In genomic region chr6:18242062-18242851, GRCh38 we compare ENCODE assay signal across 9 cellular contexts. TPM values are rescaled to one million over a fixed set of nuclear protein-coding genes. Genes with fewer than 3 reads are reported as not detected.
DNase-seq lines count a peak whose midpoint lies in the region; ATAC-seq and TF ChIP-seq lines count a peak whose summit lies in the region.
"Had no signal": no experiment of that assay in that cellular context is flagged by ENCODE, and none has a peak within 500 bp of the region (broad histone marks: within the 10 kb centered on the region; RNA-seq: fewer than 3 reads in every experiment).

No MANE protein-coding gene starts in this region.

- no peaks in the 10 kb centered on the region for H3K9me2 ChIP-seq in PC-9 (ENCODE audit: insufficient read depth)

- dilution Hi-C loops in mammary epithelial cell (cut with HindIII; ENCODE audit: low sequenced_read_pairs): no loop called here

- TF ChIP-seq POLR2A in ovary (IDR thresholded peaks at IDR 0.05): no peak
- no peak for TF ChIP-seq POLR2A in esophagus squamous epithelium (IDR thresholded peaks at IDR 0.05)

- BruUV-seq in PC-9 (replicated peaks; lab: Mats Ljungman, UMichigan) (no TSS peak), mammary epithelial cell (replicated peaks; lab: Mats Ljungman, UMichigan) (no TSS peak)

- TF ChIP-seq CTCF in PC-9 (conservative IDR thresholded peaks at IDR 0.05): no peak
- no peak for TF ChIP-seq CTCF in mammary epithelial cell (conservative IDR thresholded peaks at IDR 0.05 in 1 of 2, IDR thresholded peaks at IDR 0.05 in 1 of 2; ENCODE audit: extremely low read depth in 1 of 2, insufficient read depth in 1 of 2, low read depth in 1 of 2, low read length in 2 of 2)
- no peak for TF ChIP-seq CTCF in mucosa of descending colon (IDR thresholded peaks at IDR 0.05)
- no peak for TF ChIP-seq CTCF in ovary (IDR thresholded peaks at IDR 0.05)
- no peak for TF ChIP-seq CTCF in esophagus squamous epithelium (IDR thresholded peaks at IDR 0.05)

- H3K9ac ChIP-seq in mammary epithelial cell (ENCODE audit: insufficient read depth, low read length): no peak overlapping the region

- H3K79me2 ChIP-seq in PC-9 (ENCODE audit: low read depth) (peaks cover 55% of the 10 kb centered on the region), mammary epithelial cell (ENCODE audit: insufficient read depth, low read length) (peaks cover 75% of the 10 kb centered on the region)

- no peak for TF ChIP-seq EP300 in ovary (IDR thresholded peaks at IDR 0.05)

- H3K27ac ChIP-seq in PC-9 (peak overlapping the region; percentile 88), mammary epithelial cell (ENCODE audit: insufficient read depth, low read depth, low read length) (peak overlapping the region; percentile 73), ovary (no peak overlapping the region), esophagus squamous epithelium (peak overlapping the region in 1 of 4 donors; percentile 40)

- ATAC-seq in mucosa of descending colon (peak; percentile 72), HG03159 (IDR thresholded peaks at IDR 0.05; ENCODE audit: unreplicated experiment) (no peak)
- ATAC-seq: natural killer cell treated with Interleukin-12 subunit alpha and Interleukin-12 subunit beta and Interleukin-15 and Interleukin-18, amount 100 ng/mL, for 72 hours had no signal

- no peaks in the 10 kb centered on the region for H3K9me3 ChIP-seq in PC-9 (ENCODE audit: insufficient read depth, low read depth)
- no peaks in the 10 kb centered on the region for H3K9me3 ChIP-seq in mammary epithelial cell (replicated peaks; ENCODE audit: insufficient read depth, low read length)
- no peaks in the 10 kb centered on the region for H3K9me3 ChIP-seq in mucosa of descending colon
- no peaks in the 10 kb centered on the region for H3K9me3 ChIP-seq in ovary
- no peaks in the 10 kb centered on the region for H3K9me3 ChIP-seq in esophagus squamous epithelium

- POLR2A ChIA-PET in PC-9 (lab: Charles Lee; ENCODE audit: unreplicated experiment): no interaction called here

- no peak overlapping the region for H3K4me3 ChIP-seq in PC-9
- no peak overlapping the region for H3K4me3 ChIP-seq in mammary epithelial cell (replicated peaks in 1 of 3; ENCODE audit: insufficient read depth in 1 of 3, low read depth in 2 of 3, low read length in 3 of 3)
- no peak overlapping the region for H3K4me3 ChIP-seq in mucosa of descending colon
- no peak overlapping the region for H3K4me3 ChIP-seq in ovary
- no peak overlapping the region for H3K4me3 ChIP-seq in esophagus squamous epithelium

- CTCF ChIA-PET in PC-9 (lab: Charles Lee): no interaction called here
- CTCF ChIA-PET in mammary epithelial cell (lab: Charles Lee; ENCODE audit: low non-redundant PET): no interaction called here

- peaks cover 17% of the 10 kb centered on the region for H3K4me1 ChIP-seq in PC-9 (replicated peaks; ENCODE audit: insufficient read depth)
- H3K4me1 ChIP-seq in mammary epithelial cell (ENCODE audit: insufficient read depth, low read length): peaks cover 35% of the 10 kb centered on the region
- no peaks in the 10 kb centered on the region for H3K4me1 ChIP-seq in mucosa of descending colon (ENCODE audit: low read depth)
- H3K4me1 ChIP-seq in ovary (ENCODE audit: insufficient read depth): no peaks in the 10 kb centered on the region
- H3K4me1 ChIP-seq in esophagus squamous epithelium: peaks cover 0 to 22% (median 4%) of the 10 kb centered on the region in 3 donors

- H4K20me1 ChIP-seq in PC-9 (ENCODE audit: insufficient read depth): no peaks in the 10 kb centered on the region
- no peaks in the 10 kb centered on the region for H4K20me1 ChIP-seq in mammary epithelial cell (ENCODE audit: insufficient read depth, low read length)

- H3K27me3 ChIP-seq in PC-9 (ENCODE audit: insufficient read depth, low read depth) (no peaks in the 10 kb centered on the region), mammary epithelial cell (ENCODE audit: insufficient read depth, low read length) (no peaks in the 10 kb centered on the region), ovary (no peaks in the 10 kb centered on the region), esophagus squamous epithelium (no peaks in the 10 kb centered on the region)

- peaks cover 26% of the 10 kb centered on the region; the same call in 1 of the 2 replicates for H3F3A ChIP-seq in PC-9 (ENCODE audit: insufficient read depth, low read depth)

- in situ Hi-C loops in mammary epithelial cell (cut with MboI; ENCODE audit: low sequenced_read_pairs in 2 of 2): no loop called here

- H3K4me2 ChIP-seq in PC-9 (no peak overlapping the region), mammary epithelial cell (ENCODE audit: insufficient read depth, low read depth, low read length) (peak overlapping the region; percentile 3)

- 79% methylated on average over 9 of the region's 11 CpGs for WGBS in mammary epithelial cell (ENCODE audit: low coverage, missing lambda C conversion rate)
- 82 to 94% (median 91%) methylated on average over 11 of the region's 11 CpGs for WGBS in ovary, 3 donors
- WGBS in esophagus squamous epithelium, 2 donors: 83 to 84% methylated on average over 11 of the region's 11 CpGs

- DNase-seq in EH (ENCODE audit: low read depth) (peak; percentile 90), PC-9 (peak in 1 of 2 experiments; percentile 57), mammary epithelial cell (peak; percentile 90), mucosa of descending colon (peak in 1 of 3 donors; percentile 16), ovary (no peak), esophagus squamous epithelium (lab: John Stamatoyannopoulos, UW) (no peak)
- no peak for DNase-seq in stimulated activated CD4-positive, alpha-beta T cell treated with anti-CD3 and anti-CD28 coated beads, Interleukin-15, amount 100 ng/mL, for 24 hours

- intact Hi-C loops in PC-9 (cut with micrococcal nuclease; ENCODE audit: unreplicated experiment): no loop called here
- intact Hi-C loops in mammary epithelial cell (cut with micrococcal nuclease): loop anchor here (5.0 kb wide), 1 partner anchor 85 kb away; the partner anchor contains the start of genes KDM1B and TPMT
- intact Hi-C loops in mucosa of descending colon (cut with DNase I, micrococcal nuclease): no loop called here
- intact Hi-C loops in ovary (cut with DNase I): no loop called here
- intact Hi-C loops in esophagus squamous epithelium (cut with DNase I): no loop called here

- peaks cover 69% of the 10 kb centered on the region for H3K36me3 ChIP-seq in PC-9 (ENCODE audit: low read depth)
- H3K36me3 ChIP-seq in mammary epithelial cell (ENCODE audit: insufficient read depth, low read length): peaks cover 25% of the 10 kb centered on the region
- no peaks in the 10 kb centered on the region for H3K36me3 ChIP-seq in mucosa of descending colon (ENCODE audit: low read depth)
- H3K36me3 ChIP-seq in ovary: no peaks in the 10 kb centered on the region
- H3K36me3 ChIP-seq in esophagus squamous epithelium: peaks cover 0 to 73% (median 0%) of the 10 kb centered on the region in 3 donors

- no peak overlapping the region for H2AFZ ChIP-seq in PC-9
- H2AFZ ChIP-seq in mammary epithelial cell (ENCODE audit: low read depth, low read length): no peak overlapping the region

RNA-seq across cellular contexts. Expression of gene DEK, which starts 22.1 kb away (rescaled TPM):
- 192 and 260 TPM in 2 replicates for total RNA-seq in PC-9 (2021)
- 100 to 1,000 TPM in 1 of 2 donors, 10 to 100 TPM in 1; 34.5 to 103 TPM for total RNA-seq in mammary epithelial cell
- polyA plus RNA-seq in mammary epithelial cell: 48.1 TPM
- polyA minus RNA-seq in mammary epithelial cell: 11.0 TPM
- total RNA-seq in mucosa of descending colon: 100 to 1,000 TPM in 1 of 3 donors, 10 to 100 TPM in 2; 75.6 to 123 (median 85.0) TPM
- total RNA-seq in ovary: 100 to 1,000 TPM in 2 of 7 donors, 10 to 100 TPM in 5; 63.5 to 143 (median 79.1) TPM
- 10 to 100 TPM; 54.1 to 55.5 TPM for polyA plus RNA-seq in ovary
- total RNA-seq in esophagus squamous epithelium: 100 to 1,000 TPM in 1 of 4 donors, 10 to 100 TPM in 3; 69.5 to 106 (median 93.0) TPM

Comparison
In these comparisons a context has a peak if more than half of its experiments do, and no peak if none do; other contexts are left out.
1. DNase-seq: peak in EH (single experiment) and mammary epithelial cell (single experiment); none in ovary (0 of 5), esophagus squamous epithelium (single experiment) and stimulated activated CD4-positive, alpha-beta T cell treated with anti-CD3 and anti-CD28 coated beads, Interleukin-15, amount 100 ng/mL, for 24 hours (single experiment).
2. H3K27ac ChIP-seq: peak in PC-9 (single experiment) and mammary epithelial cell (single experiment); none in ovary (0 of 2).